In genomic region chr11:47983464-47984397, GRCh38 we compare ENCODE assay signal across 9 cellular contexts. TPM values are rescaled to one million over a fixed set of nuclear protein-coding genes. Genes with fewer than 3 reads are reported as not detected.
DNase-seq lines count a peak whose midpoint lies in the region; ATAC-seq, FAIRE-seq and TF ChIP-seq lines count a peak whose summit lies in the region.
"Had no signal": no experiment of that assay in that cellular context is flagged by ENCODE, and none has a peak within 500 bp of the region (broad histone marks: within the 10 kb centered on the region; RNA-seq: fewer than 3 reads in every experiment).

No MANE protein-coding gene starts in this region.

- H3K27me3 Mint-ChIP-seq in CD4-positive, CD25-positive, alpha-beta regulatory T cell: no peaks in the 10 kb centered on the region
- H3K27me3 Mint-ChIP-seq in astrocyte (ENCODE audit: low read depth, unreplicated experiment): no peaks in the 10 kb centered on the region

- H3K36me3 Mint-ChIP-seq in CD4-positive, CD25-positive, alpha-beta regulatory T cell: peaks cover 8% of the 10 kb centered on the region
- no peaks in the 10 kb centered on the region for H3K36me3 Mint-ChIP-seq in astrocyte (ENCODE audit: low read depth, unreplicated experiment)

- intact Hi-C loops in A673 (cut with micrococcal nuclease; ENCODE audit: unreplicated experiment): no loop called here

- no peaks in the 10 kb centered on the region for H3K27me3 ChIP-seq in CD4-positive, CD25-positive, alpha-beta regulatory T cell (ENCODE audit: control insufficient read depth, insufficient read depth, low read length)
- peaks cover 20% of the 10 kb centered on the region for H3K27me3 ChIP-seq in Loucy (ENCODE audit: insufficient read depth, low read length, poor library complexity, severe bottlenecking)
- H3K27me3 ChIP-seq in astrocyte (ENCODE audit: insufficient read depth, low read length): no peaks in the 10 kb centered on the region
- H3K27me3 ChIP-seq in muscle layer of duodenum (ENCODE audit: low read depth, low read length): no peaks in the 10 kb centered on the region
- H3K27me3 ChIP-seq in A673 (replicated peaks; ENCODE audit: insufficient read depth, low read depth, low read length, poor library complexity): no peaks in the 10 kb centered on the region
- H3K27me3 ChIP-seq: dorsolateral prefrontal cortex had no signal

- FAIRE-seq in astrocyte (lab: Jason Lieb, UNC): peak; percentile 41

- peak overlapping the region; percentile 90 to 96 (median 91) for H3K27ac Mint-ChIP-seq in CD4-positive, CD25-positive, alpha-beta regulatory T cell
- peak overlapping the region; percentile 38 for H3K27ac Mint-ChIP-seq in astrocyte (ENCODE audit: unreplicated experiment)

- no peaks in the 10 kb centered on the region for H3K9me3 ChIP-seq in CD4-positive, CD25-positive, alpha-beta regulatory T cell (ENCODE audit: control insufficient read depth in 2 of 2, low read length in 2 of 2)
- no peaks in the 10 kb centered on the region for H3K9me3 ChIP-seq in Loucy (ENCODE audit: insufficient read depth, low read depth, low read length)
- no peaks in the 10 kb centered on the region for H3K9me3 ChIP-seq in astrocyte (ENCODE audit: insufficient read depth, low read depth, low read length)
- H3K9me3 ChIP-seq in muscle layer of duodenum (ENCODE audit: control insufficient read depth in 1 of 2, low read length in 2 of 2): no peaks in the 10 kb centered on the region
- H3K9me3 ChIP-seq in A673 (ENCODE audit: low read depth, low read length, poor library complexity, severe bottlenecking): no peaks in the 10 kb centered on the region

- no peaks in the 10 kb centered on the region for H3F3A ChIP-seq in Loucy (ENCODE audit: low read depth)

- no peaks in the 10 kb centered on the region for H3K9me2 ChIP-seq in Loucy (replicated peaks; ENCODE audit: low read depth, low read length)

- peak overlapping the region; percentile 72 for H3K27ac ChIP-seq in CD4-positive, CD25-positive, alpha-beta regulatory T cell (ENCODE audit: insufficient read depth, low read length, poor library complexity, severe bottlenecking)
- no peak overlapping the region for H3K27ac ChIP-seq in astrocyte (ENCODE audit: low read depth, low read length)
- peak overlapping the region; percentile 53 for H3K27ac ChIP-seq in muscle layer of duodenum (ENCODE audit: low read length)
- H3K27ac ChIP-seq in A673 (ENCODE audit: low read depth, low read length, poor library complexity, severe bottlenecking): no peak overlapping the region

- H4K20me1 ChIP-seq in Loucy (ENCODE audit: insufficient read depth, low read length, poor library complexity, severe bottlenecking): no peaks in the 10 kb centered on the region
- H4K20me1 ChIP-seq in astrocyte (ENCODE audit: insufficient read depth, low read length): peaks cover 36% of the 10 kb centered on the region

- no peaks in the 10 kb centered on the region for H3K36me3 ChIP-seq in CD4-positive, CD25-positive, alpha-beta regulatory T cell (ENCODE audit: control insufficient read depth, insufficient read depth, low read length)
- H3K36me3 ChIP-seq in Loucy (ENCODE audit: insufficient read depth, low read length): no peaks in the 10 kb centered on the region
- H3K36me3 ChIP-seq in astrocyte (ENCODE audit: insufficient read depth, low read length): no peaks in the 10 kb centered on the region
- H3K36me3 ChIP-seq in muscle layer of duodenum (ENCODE audit: control insufficient read depth in 1 of 2, insufficient read depth in 2 of 2, low read length in 2 of 2): no peaks in the 10 kb centered on the region
- no peaks in the 10 kb centered on the region for H3K36me3 ChIP-seq in A673 (ENCODE audit: insufficient read depth, low read length, poor library complexity, severe bottlenecking)

- peak overlapping the region; percentile 85 to 99 (median 86) for H3K4me3 Mint-ChIP-seq in CD4-positive, CD25-positive, alpha-beta regulatory T cell
- H3K4me3 Mint-ChIP-seq in astrocyte (ENCODE audit: unreplicated experiment): peak overlapping the region; percentile 4

- BruUV-seq in A673 (replicated peaks; lab: Mats Ljungman, UMichigan): no TSS peak

- peaks cover 61% of the 10 kb centered on the region for H3K4me1 ChIP-seq in CD4-positive, CD25-positive, alpha-beta regulatory T cell (ENCODE audit: control insufficient read depth, insufficient read depth, low read length, poor library complexity, severe bottlenecking)
- H3K4me1 ChIP-seq in Loucy (ENCODE audit: insufficient read depth, low read length, poor library complexity, severe bottlenecking) (peaks cover 4% of the 10 kb centered on the region), astrocyte (ENCODE audit: insufficient read depth, low read length) (peaks cover 30% of the 10 kb centered on the region), muscle layer of duodenum (ENCODE audit: control insufficient read depth in 1 of 2, insufficient read depth in 2 of 2, low read length in 2 of 2) (peaks cover 12 to 14% of the 10 kb centered on the region in 2 donors), A673 (ENCODE audit: insufficient read depth, low read length, poor library complexity, severe bottlenecking) (peaks cover 12% of the 10 kb centered on the region)

- H3K9ac ChIP-seq in Loucy (ENCODE audit: low read depth, low read length, poor library complexity, severe bottlenecking) (no peak overlapping the region), astrocyte (ENCODE audit: low read length) (peak overlapping the region; percentile 22)

- H2AFZ ChIP-seq in Loucy (ENCODE audit: low read length) (no peak overlapping the region), astrocyte (ENCODE audit: low read depth, low read length) (no peak overlapping the region)

- TF ChIP-seq CTCF in Loucy (conservative IDR thresholded peaks at IDR 0.05; ENCODE audit: low read length) (no peak), astrocyte (IDR thresholded peaks at IDR 0.05; ENCODE audit: insufficient read depth, low read depth, low read length) (no peak), A673 (conservative IDR thresholded peaks at IDR 0.05; ENCODE audit: low read depth, low read length) (no peak)

- H3K4me2 ChIP-seq in Loucy (ENCODE audit: low read depth, low read length, poor library complexity, severe bottlenecking): peak overlapping the region; percentile 11
- H3K4me2 ChIP-seq in astrocyte (ENCODE audit: low read length): peak overlapping the region; percentile 52

- H3K79me2 ChIP-seq in Loucy (ENCODE audit: insufficient read depth, low read length) (no peaks in the 10 kb centered on the region), astrocyte (ENCODE audit: insufficient read depth, low read length) (peaks cover 75% of the 10 kb centered on the region)

- POLR2A ChIA-PET in A673 (lab: Charles Lee; ENCODE audit: low non-redundant PET): no interaction called here

- DNase-seq in CD4-positive, CD25-positive, alpha-beta regulatory T cell: peak in 1 of 3 donors; percentile 44
- DNase-seq in astrocyte (ENCODE audit: low read depth) (no peak), A673 (ENCODE audit: low spot score) (no peak), ureter (ENCODE audit: low spot score) (no peak)
- DNase-seq: dorsolateral prefrontal cortex had no signal

- peak overlapping the region; percentile 86 for H3K4me3 ChIP-seq in CD4-positive, CD25-positive, alpha-beta regulatory T cell (ENCODE audit: low read depth, low read length)
- H3K4me3 ChIP-seq in Loucy (ENCODE audit: low read length, poor library complexity, severe bottlenecking) (no peak overlapping the region), astrocyte (ENCODE audit: insufficient read depth, low read depth, low read length) (no peak overlapping the region), muscle layer of duodenum (ENCODE audit: low read depth in 1 of 2, low read length in 2 of 2) (peak overlapping the region in 1 of 2 donors; percentile 5), A673 (ENCODE audit: low read depth, low read length, poor library complexity, severe bottlenecking) (no peak overlapping the region)

- H3K9me3 Mint-ChIP-seq in CD4-positive, CD25-positive, alpha-beta regulatory T cell: no peaks in the 10 kb centered on the region
- no peaks in the 10 kb centered on the region for H3K9me3 Mint-ChIP-seq in astrocyte (ENCODE audit: unreplicated experiment)

- no peak for ATAC-seq in CD4-positive, CD25-positive, alpha-beta regulatory T cell (ENCODE audit: low read depth in 2 of 2)
- ATAC-seq in HG02938 (IDR thresholded peaks at IDR 0.05; ENCODE audit: unreplicated experiment): no peak
- ATAC-seq in HG02884 (IDR thresholded peaks at IDR 0.05; ENCODE audit: unreplicated experiment): no peak

- H3K4me1 Mint-ChIP-seq in CD4-positive, CD25-positive, alpha-beta regulatory T cell: peaks cover 24 to 70% (median 50%) of the 10 kb centered on the region in 4 donors
- peaks cover 16% of the 10 kb centered on the region for H3K4me1 Mint-ChIP-seq in astrocyte (ENCODE audit: low read depth, unreplicated experiment)

- CTCF ChIA-PET in A673 (lab: Charles Lee): no interaction called here

RNA-seq across cellular contexts. Expression of gene PTPRJ, which starts 3.4 kb away (rescaled TPM):
- total RNA-seq in CD4-positive, CD25-positive, alpha-beta regulatory T cell: 81.8 TPM
- 10 to 100 TPM; 13.8 to 20.2 (median 16.9) TPM for polyA plus RNA-seq in CD4-positive, CD25-positive, alpha-beta regulatory T cell
- total RNA-seq in astrocyte (17.4 and 22.9 TPM in 2 replicates), A673 (2021) (11.8 and 12.1 TPM in 2 replicates), ureter (18.0 TPM)

Comparison
In these comparisons a context has a peak if more than half of its experiments do, and no peak if none do; other contexts are left out.
1. H3K27ac ChIP-seq: peak in CD4-positive, CD25-positive, alpha-beta regulatory T cell (single experiment) and muscle layer of duodenum (single experiment); none in astrocyte (single experiment) and A673 (single experiment).